8 cellular contexts compared by ENCODE assay signal in the genomic region with DNA sequence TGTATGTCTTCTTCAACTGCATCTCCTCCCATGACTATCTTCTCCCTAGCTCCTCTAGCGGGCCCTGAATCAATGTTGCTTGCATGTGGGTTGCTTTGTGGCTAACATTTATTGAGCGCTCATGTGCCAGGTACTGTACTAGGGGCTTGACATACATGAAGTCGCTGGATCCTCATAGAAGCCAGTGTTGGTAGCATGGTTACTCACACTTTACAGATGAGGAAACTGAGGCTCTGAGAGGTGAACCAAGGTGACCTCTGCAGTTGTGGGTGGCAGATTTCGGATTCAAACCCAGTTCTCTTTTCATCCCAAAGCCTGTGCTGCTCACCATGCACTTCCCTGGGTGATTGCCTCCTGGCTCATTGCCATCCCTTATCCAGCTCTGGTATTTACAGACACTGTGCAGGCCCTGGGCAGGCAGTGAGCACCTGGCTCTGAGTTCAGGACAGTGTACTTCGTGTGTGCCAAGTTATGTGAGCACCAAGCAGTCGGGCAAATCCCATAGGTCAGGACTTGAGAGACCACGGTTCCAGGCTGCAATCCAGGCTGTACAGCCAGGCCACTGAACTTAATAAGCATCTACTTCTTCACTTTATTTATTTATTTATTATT. TPM values are rescaled to one million over a fixed set of nuclear protein-coding genes. Genes with fewer than 3 reads are reported as not detected.
DNase-seq lines count a peak whose midpoint lies in the region; ATAC-seq and TF ChIP-seq lines count a peak whose summit lies in the region.

No MANE protein-coding gene starts in this region.

- no peaks in the 10 kb centered on the region for H3K9me3 Mint-ChIP-seq in activated CD8-positive, alpha-beta T cell treated with anti-CD3 and anti-CD28 coated beads for 36 hours

- no peaks in the 10 kb centered on the region for H3K27me3 ChIP-seq in left ventricle myocardium inferior (ENCODE audit: low read depth)
- H3K27me3 ChIP-seq in skeletal muscle tissue (ENCODE audit: control insufficient read depth in 3 of 3, insufficient read depth in 3 of 3, low read length in 3 of 3) = no peaks in the 10 kb centered on the region

- peaks cover 52% of the 10 kb centered on the region for H3K36me3 Mint-ChIP-seq in activated CD8-positive, alpha-beta T cell treated with anti-CD3 and anti-CD28 coated beads for 36 hours (ENCODE audit: low read depth)

- POLR2A ChIA-PET in activated CD8-positive, alpha-beta T cell treated with anti-CD3 and anti-CD28 coated beads for 36 hours (lab: Charles Lee) = interaction anchor here (0.6 to 4.2 kb wide), 7 partner anchors 8 to 251 kb away, joined by 3 to 52 read pairs (median 3); a partner anchor contains a TSS

- DNase-seq in A172 (ENCODE audit: low spot score) = peak; percentile 32
- DNase-seq in HFF-Myc (ENCODE audit: extremely low read depth, low read depth) = peak; percentile 22
- DNase-seq in activated CD8-positive, alpha-beta T cell treated with anti-CD3 and anti-CD28 coated beads for 36 hours = no peak
- peak; percentile 76 for DNase-seq in left ventricle myocardium inferior
- no peak for DNase-seq in effector CD8-positive, alpha-beta T cell (lab: John Stamatoyannopoulos, UW)
- DNase-seq in NCI-H2107 (lab: John Stamatoyannopoulos, UW) = no peak

- H3K27me3 Mint-ChIP-seq in activated CD8-positive, alpha-beta T cell treated with anti-CD3 and anti-CD28 coated beads for 36 hours = no peaks in the 10 kb centered on the region

- TF ChIP-seq CTCF in HFF-Myc (IDR thresholded peaks at IDR 0.05; ENCODE audit: low read depth, low read length, missing control alignments) (no peak), left ventricle myocardium inferior (IDR thresholded peaks at IDR 0.05; ENCODE audit: borderline replicate concordance) (no peak)
- no peak for TF ChIP-seq CTCF in activated CD8-positive, alpha-beta T cell treated with anti-CD3 and anti-CD28 coated beads for 36 hours (IDR thresholded peaks at IDR 0.05)

- H3K4me3 Mint-ChIP-seq in activated CD8-positive, alpha-beta T cell treated with anti-CD3 and anti-CD28 coated beads for 36 hours = peak overlapping the region; percentile 91

- peak overlapping the region in 2 of 3 donors; percentile 89 to 93 for H3K9ac ChIP-seq in skeletal muscle tissue (ENCODE audit: low read depth in 1 of 3, low read length in 3 of 3)

- peak overlapping the region; percentile 100 for H3K4me3 ChIP-seq in HFF-Myc (replicated peaks; ENCODE audit: low read depth, low read length)
- peak overlapping the region; percentile 83 for H3K4me3 ChIP-seq in left ventricle myocardium inferior
- H3K4me3 ChIP-seq in skeletal muscle tissue (ENCODE audit: low read length in 3 of 3) = peak overlapping the region; percentile 94 to 96 (median 95)

- peak overlapping the region; percentile 94 for H3K27ac Mint-ChIP-seq in activated CD8-positive, alpha-beta T cell treated with anti-CD3 and anti-CD28 coated beads for 36 hours

- H3K4me1 ChIP-seq in left ventricle myocardium inferior (peaks cover 91% of the 10 kb centered on the region), skeletal muscle tissue (ENCODE audit: control insufficient read depth in 3 of 3, insufficient read depth in 3 of 3, low read length in 3 of 3) (peaks cover 31 to 46% (median 35%) of the 10 kb centered on the region in 3 donors)

- H3K9me3 ChIP-seq in left ventricle myocardium inferior (replicated peaks) = no peaks in the 10 kb centered on the region
- H3K9me3 ChIP-seq in skeletal muscle tissue (ENCODE audit: control insufficient read depth in 3 of 3, low read length in 3 of 3) = no peaks in the 10 kb centered on the region

- no peak for ATAC-seq in activated CD8-positive, alpha-beta T cell treated with anti-CD3 and anti-CD28 coated beads for 36 hours
- ATAC-seq in GM18867 (IDR thresholded peaks at IDR 0.05; ENCODE audit: unreplicated experiment) = no peak

- H3K27ac ChIP-seq in left ventricle myocardium inferior (replicated peaks) (peak overlapping the region; percentile 98), skeletal muscle tissue (ENCODE audit: low read depth, low read length) (peak overlapping the region; percentile 91)

- H3K36me3 ChIP-seq in left ventricle myocardium inferior (peaks cover 44% of the 10 kb centered on the region), skeletal muscle tissue (ENCODE audit: control insufficient read depth in 3 of 3, insufficient read depth in 3 of 3, low read length in 3 of 3) (peaks cover 37 to 44% (median 40%) of the 10 kb centered on the region in 3 donors)

- CTCF ChIA-PET in activated CD8-positive, alpha-beta T cell treated with anti-CD3 and anti-CD28 coated beads for 36 hours (lab: Charles Lee) = no interaction called here

- H3K4me1 Mint-ChIP-seq in activated CD8-positive, alpha-beta T cell treated with anti-CD3 and anti-CD28 coated beads for 36 hours (ENCODE audit: low read depth) = peaks cover 30% of the 10 kb centered on the region

- intact Hi-C loops in activated CD8-positive, alpha-beta T cell treated with anti-CD3 and anti-CD28 coated beads for 36 hours (cut with micrococcal nuclease) = no loop called here
- intact Hi-C loops in left ventricle myocardium inferior (cut with micrococcal nuclease) = no loop called here

RNA-seq across cellular contexts. Expression of a gene that starts 1.3 kb away (rescaled TPM):
- 8.5 and 9.6 TPM in 2 replicates for total RNA-seq in A172 (2014; rRNA removed; shearing (Covaris generic))
- 10 to 100 TPM; 17.1 to 18.6 TPM for total RNA-seq in activated CD8-positive, alpha-beta T cell treated with anti-CD3 and anti-CD28 coated beads for 36 hours
- total RNA-seq in left ventricle myocardium inferior = 35.4 TPM
- total RNA-seq in skeletal muscle tissue = 10.4 TPM

RNA-seq across cellular contexts. Expression of a gene that starts 1.4 kb away (rescaled TPM):
- 1,716 and 1,722 TPM in 2 replicates for total RNA-seq in A172 (2014; rRNA removed; shearing (Covaris generic))
- total RNA-seq in activated CD8-positive, alpha-beta T cell treated with anti-CD3 and anti-CD28 coated beads for 36 hours = 1,000 to 10,000 TPM; 2,353 to 2,364 TPM
- 605 TPM for total RNA-seq in left ventricle myocardium inferior
- total RNA-seq in skeletal muscle tissue = 1,305 TPM

RNA-seq across cellular contexts. Expression of a gene that starts 28.4 kb away (rescaled TPM):
- 11.5 and 13.3 TPM in 2 replicates for total RNA-seq in A172 (2014; rRNA removed; shearing (Covaris generic))
- total RNA-seq in activated CD8-positive, alpha-beta T cell treated with anti-CD3 and anti-CD28 coated beads for 36 hours = 1 to 10 TPM; 7.6 TPM
- 6.2 TPM for total RNA-seq in left ventricle myocardium inferior
- 9.9 TPM for total RNA-seq in skeletal muscle tissue

RNA-seq across cellular contexts. Expression of a gene that starts 55.6 kb away (rescaled TPM):
- 13.8 and 24.1 TPM in 2 replicates for total RNA-seq in A172 (2014; rRNA removed; shearing (Covaris generic))
- 1 to 10 TPM; 1.6 to 2.1 TPM for total RNA-seq in activated CD8-positive, alpha-beta T cell treated with anti-CD3 and anti-CD28 coated beads for 36 hours
- total RNA-seq in left ventricle myocardium inferior (16.1 TPM), skeletal muscle tissue (13.6 TPM)

Comparison
In these comparisons a context has a peak if more than half of its experiments do, and no peak if none do; other contexts are left out.
1. DNase-seq: peak in A172 (single experiment), HFF-Myc (single experiment) and left ventricle myocardium inferior (single experiment); none in activated CD8-positive, alpha-beta T cell treated with anti-CD3 and anti-CD28 coated beads for 36 hours (single experiment), effector CD8-positive, alpha-beta T cell (single experiment) and NCI-H2107 (single experiment).
2. Peak in every context shown above with its lines, with median percentiles within 50 percentile points of each other: H3K4me3 ChIP-seq.